ENCODE assay signal across 27 cellular contexts in the genomic region with DNA sequence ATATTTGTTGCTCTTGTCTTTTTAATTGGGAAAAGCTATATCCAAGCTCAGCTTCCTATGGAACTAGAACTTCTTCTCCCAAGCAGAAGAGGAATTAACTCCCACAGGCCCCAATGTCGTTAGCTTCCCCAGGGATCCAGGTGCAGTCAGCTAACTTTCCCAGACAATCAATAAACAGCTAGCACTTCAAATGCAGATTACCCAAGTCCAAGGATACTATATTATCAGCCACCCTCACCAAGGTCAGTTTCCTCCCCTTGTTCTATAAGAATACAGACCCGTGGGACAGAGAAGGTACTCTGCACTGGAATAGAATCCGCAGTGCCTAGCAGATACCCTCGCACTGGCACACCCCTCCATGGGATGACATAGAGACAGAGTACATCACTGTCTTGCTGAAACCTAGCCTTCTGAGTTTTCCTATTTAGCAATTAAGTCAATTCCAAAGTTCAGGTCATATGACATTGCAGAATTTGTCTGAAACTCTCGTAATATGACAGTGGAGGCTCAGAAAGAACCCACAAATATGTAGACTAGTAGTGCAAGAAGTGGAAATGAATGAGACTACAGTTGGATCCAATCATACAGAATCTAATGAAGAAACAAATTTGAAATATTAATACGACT. TPM values are rescaled to one million over a fixed set of nuclear protein-coding genes. Genes with fewer than 3 reads are reported as not detected.
DNase-seq lines count a peak whose midpoint lies in the region; ATAC-seq, FAIRE-seq and TF ChIP-seq lines count a peak whose summit lies in the region.
"Had no signal": no experiment of that assay in that cellular context is flagged by ENCODE, and none has a peak within 500 bp of the region (broad histone marks: within the 10 kb centered on the region; RNA-seq: fewer than 3 reads in every experiment).

No MANE protein-coding gene starts in this region.

- no peak overlapping the region for H2BK5ac ChIP-seq in mesendoderm (ENCODE audit: low read length)

- no peaks in the 10 kb centered on the region for H4K20me1 ChIP-seq in mammary epithelial cell (ENCODE audit: insufficient read depth, low read length)
- H4K20me1 ChIP-seq in HepG2 (ENCODE audit: insufficient read depth, low read length), result no peaks in the 10 kb centered on the region

- H4K8ac ChIP-seq in mesendoderm (ENCODE audit: low read depth, low read length), result no peak overlapping the region

- TF ChIP-seq RAD21 in HepG2 (CRISPR knock-in tag; IDR thresholded peaks at IDR 0.05), result 0 out of 2 replicates have a peak, but pooled peaks have one; percentile 28

- H3K4me3 ChIP-seq in ACC112 (ENCODE audit: low read depth, low read length) (0 out of 2 replicates have a peak overlapping the region, but pooled peaks have one; percentile 59), mammary epithelial cell (replicated peaks in 1 of 3; ENCODE audit: insufficient read depth in 1 of 3, low read depth in 2 of 3, low read length in 3 of 3) (no peak overlapping the region), HepG2 (replicated peaks in 1 of 3; ENCODE audit: insufficient read depth in 1 of 3, low read depth in 2 of 3, low read length in 3 of 3) (peak overlapping the region; percentile 5 to 34 (median 28); a peak in 4 of 6 replicates), mesendoderm (ENCODE audit: low read length) (no peak overlapping the region)
- H3K4me3 ChIP-seq: pancreas, Peyer's patch, testis, uterus had no signal

- no peak overlapping the region for H3K4ac ChIP-seq in mesendoderm (ENCODE audit: low read depth, low read length)

- H3K36me3 ChIP-seq in ACC112 (ENCODE audit: insufficient read depth, low read length), result peaks cover 3% of the 10 kb centered on the region; the same call in 1 of the 2 replicates
- peaks cover 1% of the 10 kb centered on the region for H3K36me3 ChIP-seq in mammary epithelial cell (ENCODE audit: insufficient read depth, low read length)
- H3K36me3 ChIP-seq in HepG2 (replicated peaks in 1 of 2; ENCODE audit: control insufficient read depth in 1 of 2, insufficient read depth in 2 of 2, low read length in 2 of 2), result no peaks in the 10 kb centered on the region
- H3K36me3 ChIP-seq in mesendoderm (ENCODE audit: control insufficient read depth, insufficient read depth, low read length), result no peaks in the 10 kb centered on the region
- H3K36me3 ChIP-seq: pancreas, uterus had no signal

- TF ChIP-seq CTCF in mammary epithelial cell (conservative IDR thresholded peaks at IDR 0.05 in 1 of 2, IDR thresholded peaks at IDR 0.05 in 1 of 2; ENCODE audit: extremely low read depth in 1 of 2, insufficient read depth in 1 of 2, low read depth in 1 of 2, low read length in 2 of 2) (no peak), HepG2 (CRISPR knock-in tag; IDR thresholded peaks at IDR 0.05) (no peak)

- no peak overlapping the region for H2BK120ac ChIP-seq in mesendoderm (ENCODE audit: low read depth, low read length)

- intact Hi-C loops in mammary epithelial cell (cut with micrococcal nuclease), result loop anchor here (5.0 kb wide), 1 partner anchor 59 kb away; a partner anchor contains a TSS
- intact Hi-C loops in HepG2 (cut with micrococcal nuclease; ENCODE audit: unreplicated experiment), result loop anchor here (2.0 kb wide), 1 partner anchor 58 kb away; a partner anchor contains a TSS

- no peaks in the 10 kb centered on the region for H3K79me2 ChIP-seq in ACC112 (ENCODE audit: control insufficient read depth, insufficient read depth, low read length, unreplicated experiment)
- no peaks in the 10 kb centered on the region for H3K79me2 ChIP-seq in mammary epithelial cell (ENCODE audit: insufficient read depth, low read length)
- no peaks in the 10 kb centered on the region for H3K79me2 ChIP-seq in HepG2 (ENCODE audit: insufficient read depth, low read length)
- H3K79me2 ChIP-seq in mesendoderm (ENCODE audit: control insufficient read depth, insufficient read depth, low read length), result no peaks in the 10 kb centered on the region

- ATAC-seq in HepG2 (peak; percentile 100), HG02571 (IDR thresholded peaks at IDR 0.05; ENCODE audit: unreplicated experiment) (no peak)
- ATAC-seq: natural killer cell, right cardiac atrium had no signal

- no peak overlapping the region for H3K56ac ChIP-seq in mesendoderm (ENCODE audit: low read length)

- peak; percentile 85 for FAIRE-seq in HepG2 (lab: Jason Lieb, UNC)
- FAIRE-seq: GM12891, pancreas had no signal

- no peak overlapping the region for H4K5ac ChIP-seq in mesendoderm (ENCODE audit: low read length)

- peak overlapping the region; percentile 48 for H3K4me2 ChIP-seq in mammary epithelial cell (ENCODE audit: insufficient read depth, low read depth, low read length)
- peak overlapping the region; percentile 82 for H3K4me2 ChIP-seq in HepG2 (ENCODE audit: low read depth, low read length)
- H3K4me2 ChIP-seq in mesendoderm (ENCODE audit: low read length), result no peak overlapping the region

- no peak overlapping the region for H3K23ac ChIP-seq in mesendoderm (ENCODE audit: low read length)

- in situ Hi-C loops in mammary epithelial cell (cut with MboI; ENCODE audit: low sequenced_read_pairs in 2 of 2), result no loop called here
- in situ Hi-C loops in HepG2 (cut with HindIII; ENCODE audit: extremely low pct_ligation_motif_present, low pct_unique_long_range_greater_than_20kb), result no loop called here

- H3K9me3 ChIP-seq in mammary epithelial cell (replicated peaks; ENCODE audit: insufficient read depth, low read length) (no peaks in the 10 kb centered on the region), HepG2 (ENCODE audit: low read length) (no peaks in the 10 kb centered on the region)
- H3K9me3 ChIP-seq: pancreas, Peyer's patch, testis, uterus had no signal

- peaks cover 20% of the 10 kb centered on the region for H3K4me1 ChIP-seq in ACC112 (ENCODE audit: control insufficient read depth, insufficient read depth, low read length, unreplicated experiment)
- H3K4me1 ChIP-seq in mammary epithelial cell (ENCODE audit: insufficient read depth, low read length), result peaks cover 15% of the 10 kb centered on the region
- H3K4me1 ChIP-seq in HepG2 (ENCODE audit: insufficient read depth, low read length), result peaks cover 29% of the 10 kb centered on the region
- no peaks in the 10 kb centered on the region for H3K4me1 ChIP-seq in mesendoderm (ENCODE audit: control insufficient read depth, low read depth, low read length)
- H3K4me1 ChIP-seq: pancreas, Peyer's patch, testis, uterus had no signal

- BruUV-seq in mammary epithelial cell (replicated peaks; lab: Mats Ljungman, UMichigan), result no TSS peak
- BruUV-seq in HepG2 (replicated peaks; lab: Mats Ljungman, UMichigan), result no TSS peak

- WGBS in mammary epithelial cell (ENCODE audit: low coverage, missing lambda C conversion rate), result 94% methylated on average over 5 of the region's 6 CpGs
- 5% methylated on average over 6 of the region's 6 CpGs for WGBS in HepG2 (ENCODE audit: low lambda C conversion rate)
- no CpG with 5 or more reads among the region's 6 CpGs for WGBS in mesendoderm (ENCODE audit: extremely low coverage, insufficient coverage, low lambda C conversion rate)

- no peaks in the 10 kb centered on the region for H3K79me1 ChIP-seq in mesendoderm (ENCODE audit: low read length)

- H2AFZ ChIP-seq in ACC112 (ENCODE audit: low read length, unreplicated experiment) (no peak overlapping the region), mammary epithelial cell (ENCODE audit: low read depth, low read length) (no peak overlapping the region), HepG2 (ENCODE audit: low read length) (peak overlapping the region; percentile 10)

- CTCF ChIA-PET in mammary epithelial cell (lab: Charles Lee; ENCODE audit: low non-redundant PET) (no interaction called here), HepG2 (lab: Yijun Ruan, JAX; ENCODE audit: low intra/inter-chr PET ratio, low total read pairs) (no interaction called here)

- no peak overlapping the region for H2BK15ac ChIP-seq in mesendoderm (replicated peaks; ENCODE audit: low read depth)

- DNase-seq in HuH-7 (ENCODE audit: low spot score) (peak; percentile 21), mammary epithelial cell (no peak), HepG2 (ENCODE audit: low spot score) (peak; percentile 94), SW 1271 (lab: John Stamatoyannopoulos, UW) (no peak), mesendoderm (no peak), NCI-H187 treated with DMSO at 0.1 percent for 48 hours (lab: John Stamatoyannopoulos, UW) (no peak)
- DNase-seq: activated CD4-positive, alpha-beta T cell treated with anti-CD3 and anti-CD28 coated beads, Interleukin-2, amount 50 U/mL, for 48 hours; activated CD8-positive, alpha-beta memory T cell treated with anti-CD3 and anti-CD28 coated beads, Interleukin-2, amount 50 U/mL, for 4 hours; activated naive CD4-positive, alpha-beta T cell treated with anti-CD3 and anti-CD28 coated beads, Interleukin-2, amount 50 U/mL, for 16 hours; DMS79 treated with DMSO at 0.1 percent for 48 hours; H9; left cardiac atrium; natural killer cell; NCI-H1436; NCI-H524; pancreas; Peyer's patch; right cardiac atrium; stimulated activated naive CD4-positive, alpha-beta T cell treated with Interleukin-2 at 50 U/mL for 16 hours; testis; uterus had no signal

- H3K27me3 ChIP-seq in ACC112 (ENCODE audit: insufficient read depth, low read length) (no peaks in the 10 kb centered on the region), mammary epithelial cell (ENCODE audit: insufficient read depth, low read length) (no peaks in the 10 kb centered on the region), HepG2 (ENCODE audit: control insufficient read depth in 1 of 2, insufficient read depth in 2 of 2, low read length in 2 of 2) (no peaks in the 10 kb centered on the region), mesendoderm (ENCODE audit: insufficient read depth, low read length, poor library complexity) (no peaks in the 10 kb centered on the region)
- H3K27me3 ChIP-seq: pancreas, Peyer's patch, testis, uterus had no signal

- no peak overlapping the region for H2AK5ac ChIP-seq in mesendoderm (ENCODE audit: low read length)

- H3K27ac ChIP-seq in ACC112 (ENCODE audit: low read depth, low read length) (peak overlapping the region; percentile 79), mammary epithelial cell (ENCODE audit: insufficient read depth, low read depth, low read length) (peak overlapping the region; percentile 13), HepG2 (ENCODE audit: extremely low read length, insufficient read depth, low read length) (peak overlapping the region; percentile 68), mesendoderm (ENCODE audit: low read depth, low read length) (no peak overlapping the region)
- H3K27ac ChIP-seq: C4-2B, pancreas, Peyer's patch, testis, uterus, VCaP had no signal

- POLR2A ChIA-PET in HepG2 (lab: Yijun Ruan, JAX), result interaction anchor here (1.2 kb wide), 1 partner anchor 58 kb away, joined by 5 read pairs; a partner anchor contains a TSS

- TF ChIP-seq EP300 in HepG2 (IDR thresholded peaks at IDR 0.05; ENCODE audit: low read depth in 2 of 2, low read length in 2 of 2) (peak; percentile 84 to 89), HepG2 (CRISPR knock-in tag; IDR thresholded peaks at IDR 0.05; ENCODE audit: borderline replicate concordance) (no peak; the same call in 1 of the 2 replicates)

- TF ChIP-seq POLR2A in HepG2 (IDR thresholded peaks at IDR 0.05; ENCODE audit: insufficient read depth in 1 of 2, low read depth in 2 of 2, low read length in 2 of 2), result peak in 1 of 2 experiments; percentile 60; a peak in 2 of 4 replicates

- dilution Hi-C loops in mammary epithelial cell (cut with HindIII; ENCODE audit: low sequenced_read_pairs), result no loop called here

- no peak overlapping the region for H3K18ac ChIP-seq in mesendoderm (ENCODE audit: low read length)

- no peak overlapping the region for H3K9ac ChIP-seq in mammary epithelial cell (ENCODE audit: insufficient read depth, low read length)
- H3K9ac ChIP-seq in HepG2 (ENCODE audit: insufficient read depth, low read depth, low read length), result peak overlapping the region; percentile 12
- H3K9ac ChIP-seq in mesendoderm (ENCODE audit: low read length), result no peak overlapping the region

RNA-seq across cellular contexts. Expression of a gene that starts 39.9 kb away (rescaled TPM):
- total RNA-seq in mammary epithelial cell (1 to 10 TPM; 2.1 to 5.0 TPM), HepG2 (2016; rRNA removed; fragmentation: Illumina TruSeq; extraction: Trizol) (0.02 TPM in 1 of 2 replicates, not detected in the other)
- polyA plus RNA-seq in mammary epithelial cell (0.17 TPM), HepG2 (2011; rRNA removed) (0.08 and 0.12 TPM in 2 replicates)
- not detected for polyA minus RNA-seq in mammary epithelial cell
- total RNA-seq in HepG2 (2016; cell fraction: cytosol; rRNA removed; fragmentation: Illumina TruSeq; extraction: Trizol; ENCODE audit: low read depth), result 0.09 TPM in 1 of 2 replicates, not detected in the other
- total RNA-seq in HepG2 (2016; cell fraction: insoluble cytoplasmic fraction; rRNA removed; fragmentation: Illumina TruSeq; extraction: Trizol), result 0.17 TPM in 1 of 2 replicates, not detected in the other
- 0.28 and 0.53 TPM in 2 replicates for total RNA-seq in HepG2 (2016; cell fraction: membrane; rRNA removed; fragmentation: Illumina TruSeq; extraction: Trizol)
- total RNA-seq in HepG2 (2016; cell fraction: nucleus; rRNA removed; fragmentation: Illumina TruSeq; extraction: Trizol), result 0.12 and 0.13 TPM in 2 replicates
- not detected in 2 replicates for polyA plus RNA-seq in HepG2 (2011; cell fraction: cytosol; rRNA removed)
- 0.32 and 0.68 TPM in 2 replicates for polyA plus RNA-seq in HepG2 (2011; cell fraction: nucleus; rRNA removed)
- polyA plus RNA-seq in HepG2 (2012), result 0.27 and 0.56 TPM in 2 replicates
- polyA plus RNA-seq in HepG2 (2016; cell fraction: cytosol; fragmentation: Illumina TruSeq; extraction: Trizol; ENCODE audit: low read depth), result not detected in 2 replicates
- polyA plus RNA-seq in HepG2 (2016; cell fraction: insoluble cytoplasmic fraction; fragmentation: Illumina TruSeq; extraction: Trizol; ENCODE audit: low read depth), result not detected in 2 replicates
- polyA plus RNA-seq in HepG2 (2016; cell fraction: membrane; fragmentation: Illumina TruSeq; extraction: Trizol; ENCODE audit: low read depth), result not detected in 2 replicates
- 0.21 and 0.51 TPM in 2 replicates for polyA plus RNA-seq in HepG2 (2016; cell fraction: nucleus; fragmentation: Illumina TruSeq; extraction: Trizol; ENCODE audit: insufficient read depth, low read depth)
- 0.14 and 0.19 TPM in 2 replicates for polyA minus RNA-seq in HepG2 (2011; rRNA and poly(A)+ RNA removed; ENCODE audit: low replicate concordance)
- not detected in 2 replicates for polyA minus RNA-seq in HepG2 (2011; cell fraction: cytosol; rRNA and poly(A)+ RNA removed)
- 1.2 and 1.5 TPM in 2 replicates for polyA minus RNA-seq in HepG2 (2011; cell fraction: nucleus; rRNA and poly(A)+ RNA removed)
- not detected for polyA plus RNA-seq in mesendoderm (2013, experiment 1 of 2)
- not detected for polyA plus RNA-seq in mesendoderm (2013, experiment 2 of 2)
- total RNA-seq: H9, M059J had no signal

RNA-seq across cellular contexts. Expression of a gene that starts 58.4 kb away (rescaled TPM):
- total RNA-seq in mammary epithelial cell (10 to 100 TPM; 28.9 to 38.5 TPM), HepG2 (2016; rRNA removed; fragmentation: Illumina TruSeq; extraction: Trizol) (6.0 and 10.1 TPM in 2 replicates)
- polyA plus RNA-seq in mammary epithelial cell (6.5 TPM), HepG2 (2011; rRNA removed) (9.7 and 12.2 TPM in 2 replicates)
- 5.4 TPM for polyA minus RNA-seq in mammary epithelial cell
- 1.9 and 2.6 TPM in 2 replicates for total RNA-seq in HepG2 (2016; cell fraction: cytosol; rRNA removed; fragmentation: Illumina TruSeq; extraction: Trizol; ENCODE audit: low read depth)
- 4.9 and 9.3 TPM in 2 replicates for total RNA-seq in HepG2 (2016; cell fraction: insoluble cytoplasmic fraction; rRNA removed; fragmentation: Illumina TruSeq; extraction: Trizol)
- 2.6 and 2.9 TPM in 2 replicates for total RNA-seq in HepG2 (2016; cell fraction: membrane; rRNA removed; fragmentation: Illumina TruSeq; extraction: Trizol)
- total RNA-seq in HepG2 (2016; cell fraction: nucleus; rRNA removed; fragmentation: Illumina TruSeq; extraction: Trizol), result 19.5 and 19.7 TPM in 2 replicates
- 1.8 and 3.9 TPM in 2 replicates for polyA plus RNA-seq in HepG2 (2011; cell fraction: cytosol; rRNA removed)
- 14.0 and 24.2 TPM in 2 replicates for polyA plus RNA-seq in HepG2 (2011; cell fraction: nucleus; rRNA removed)
- polyA plus RNA-seq in HepG2 (2012), result 8.8 and 15.2 TPM in 2 replicates
- polyA plus RNA-seq in HepG2 (2016; cell fraction: cytosol; fragmentation: Illumina TruSeq; extraction: Trizol; ENCODE audit: low read depth), result 0.17 and 0.29 TPM in 2 replicates
- polyA plus RNA-seq in HepG2 (2016; cell fraction: insoluble cytoplasmic fraction; fragmentation: Illumina TruSeq; extraction: Trizol; ENCODE audit: low read depth), result 2.8 and 3.6 TPM in 2 replicates
- polyA plus RNA-seq in HepG2 (2016; cell fraction: membrane; fragmentation: Illumina TruSeq; extraction: Trizol; ENCODE audit: low read depth), result 0.65 and 0.66 TPM in 2 replicates
- polyA plus RNA-seq in HepG2 (2016; cell fraction: nucleus; fragmentation: Illumina TruSeq; extraction: Trizol; ENCODE audit: insufficient read depth, low read depth), result 23.0 and 23.5 TPM in 2 replicates
- 6.0 and 10.0 TPM in 2 replicates for polyA minus RNA-seq in HepG2 (2011; rRNA and poly(A)+ RNA removed; ENCODE audit: low replicate concordance)
- 4.8 TPM in 2 replicates for polyA minus RNA-seq in HepG2 (2011; cell fraction: cytosol; rRNA and poly(A)+ RNA removed)
- polyA minus RNA-seq in HepG2 (2011; cell fraction: nucleus; rRNA and poly(A)+ RNA removed), result 53.8 and 78.1 TPM in 2 replicates
- 0.74 TPM for polyA plus RNA-seq in mesendoderm (2013, experiment 1 of 2)
- polyA plus RNA-seq in mesendoderm (2013, experiment 2 of 2), result 0.70 TPM
- total RNA-seq: M059J had no signal

Comparison
In these comparisons a context has a peak if more than half of its experiments do, and no peak if none do; other contexts are left out.
1. H3K4me3 ChIP-seq: peak in ACC112 (single experiment) and HepG2 (3 of 3); none in mammary epithelial cell (0 of 3) and mesendoderm (single experiment).
2. DNase-seq: peak in HuH-7 (single experiment) and HepG2 (single experiment); none in mammary epithelial cell (single experiment), SW 1271 (0 of 2), mesendoderm (single experiment) and NCI-H187 treated with DMSO at 0.1 percent for 48 hours (single experiment).